Comparison of ENCODE assay signal across 25 cellular contexts in the genomic region with DNA sequence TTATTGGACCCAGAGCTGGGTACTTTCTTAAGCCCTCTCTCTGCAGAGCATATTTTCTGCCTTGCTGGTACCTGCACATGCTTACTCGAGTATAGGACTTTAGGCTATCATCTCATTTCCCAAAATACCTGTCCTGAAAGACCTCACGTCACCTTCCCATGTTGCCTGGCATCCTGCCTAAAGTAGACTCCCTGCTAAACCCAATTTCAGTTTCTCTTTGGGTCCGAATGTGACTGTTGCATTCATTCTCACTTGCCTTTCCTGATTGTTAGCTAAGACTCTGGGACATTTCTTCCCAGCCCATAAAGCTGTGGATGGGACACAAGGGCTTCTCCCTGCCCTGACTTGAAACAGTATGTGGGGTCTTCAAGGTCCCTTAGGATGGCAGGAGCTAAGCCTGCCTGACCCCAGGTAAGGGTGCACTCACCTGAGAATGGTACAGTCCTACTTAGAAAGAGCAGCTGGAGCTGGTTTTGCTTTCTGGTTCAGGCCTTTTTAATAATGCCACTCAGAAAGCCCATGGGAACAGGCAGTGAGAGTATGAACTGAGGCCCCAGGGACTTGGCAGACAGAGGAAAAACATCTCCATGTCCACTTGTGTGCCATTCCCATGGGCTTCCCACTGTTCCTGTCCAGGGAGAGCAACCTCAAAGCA. TPM values are rescaled to one million over a fixed set of nuclear protein-coding genes. Genes with fewer than 3 reads are reported as not detected.
DNase-seq lines count a peak whose midpoint lies in the region; FAIRE-seq and TF ChIP-seq lines count a peak whose summit lies in the region.
"Had no signal": no experiment of that assay in that cellular context is flagged by ENCODE, and none has a peak within 500 bp of the region (broad histone marks: within the 10 kb centered on the region; RNA-seq: fewer than 3 reads in every experiment).

No MANE protein-coding gene starts in this region.

- WGBS in H1 (ENCODE audit: extremely low coverage in 1 of 2, insufficient coverage in 1 of 2, insufficient read length in 1 of 2, insufficient replicate concordance in 2 of 2, low coverage in 1 of 2, low lambda C conversion rate in 2 of 2, missing lambda C conversion rate in 1 of 2), 2 experiments, result 84% methylated on average over 3 of the region's 3 CpGs; no CpG with 5 or more reads in 1 of the 2 experiments

- H3K18ac ChIP-seq in H1 (ENCODE audit: extremely low read depth, low read length), result no peak overlapping the region

- no peaks in the 10 kb centered on the region for H3K79me1 ChIP-seq in H1 (ENCODE audit: low read depth, low read length)

- no peak overlapping the region for H2BK15ac ChIP-seq in H1 (ENCODE audit: low read length)

- peak; percentile 32 for DNase-seq in NCI-H2029 (lab: John Stamatoyannopoulos, UW)
- no peak for DNase-seq in NCI-H2029 treated with DMSO at 0.1 percent for 48 hours (lab: John Stamatoyannopoulos, UW)
- peak; percentile 83 for DNase-seq in MM.1S
- DNase-seq in NCI-H345 (lab: John Stamatoyannopoulos, UW), result peak; percentile 55
- no peak for DNase-seq in H1 (ENCODE audit: low read depth in 1 of 2, low spot score in 2 of 2)
- DNase-seq in NCI-H2196 treated with DMSO at 0.1 percent for 48 hours (lab: John Stamatoyannopoulos, UW; ENCODE audit: unreplicated experiment), result no peak
- DNase-seq in NCI-H1105 treated with DMSO at 0.1 percent for 48 hours (lab: John Stamatoyannopoulos, UW), result no peak
- DNase-seq in NCI-H146 (lab: John Stamatoyannopoulos, UW), result no peak
- DNase-seq: CD4-positive, CD25-positive, alpha-beta regulatory T cell; DND-41; KG1; MG63; NCI-H2081; NCI-H2227 treated with DMSO at 0.1 percent for 48 hours; NCI-H774; SHP77; T-helper 1 cell had no signal

- TF ChIP-seq CTCF in MM.1S (IDR thresholded peaks at IDR 0.05; ENCODE audit: low read length) (no peak), H1 (IDR thresholded peaks at IDR 0.05; ENCODE audit: control extremely low read depth in 1 of 3, insufficient read depth in 1 of 3, low read depth in 1 of 3, low read length in 3 of 3) (no peak)

- TF ChIP-seq EP300 in H1 (IDR thresholded peaks at IDR 0.05; ENCODE audit: borderline replicate concordance in 1 of 2, low read depth in 2 of 2, low read length in 2 of 2), result no peak

- no peak overlapping the region for H4K91ac ChIP-seq in H1 (replicated peaks; ENCODE audit: insufficient read length, low read length)

- H4K20me1 ChIP-seq in MM.1S (ENCODE audit: insufficient read depth, low read length) (no peaks in the 10 kb centered on the region), H1 (replicated peaks in 1 of 2; ENCODE audit: control insufficient read depth in 1 of 2, insufficient read depth in 2 of 2, low read length in 2 of 2) (no peaks in the 10 kb centered on the region)
- H4K20me1 ChIP-seq: BLaER1 had no signal

- no peaks in the 10 kb centered on the region for H3K9me2 ChIP-seq in MM.1S (replicated peaks; ENCODE audit: insufficient read depth, low read length)

- H2BK20ac ChIP-seq in H1 (ENCODE audit: low read length), result no peak overlapping the region

- no peak overlapping the region for H2AK5ac ChIP-seq in H1 (ENCODE audit: low read depth, low read length)

- no peak for TF ChIP-seq RAD21 in H1 (IDR thresholded peaks at IDR 0.05 in 1 of 2, conservative IDR thresholded peaks at IDR 0.05 in 1 of 2; ENCODE audit: low read depth in 2 of 2, low read length in 2 of 2)

- no peaks in the 10 kb centered on the region for H3K27me3 ChIP-seq in MM.1S (replicated peaks; ENCODE audit: insufficient read depth, low read length)
- H3K27me3 ChIP-seq in H1 (replicated peaks in 1 of 4; ENCODE audit: control insufficient read depth in 3 of 4, extremely low read depth in 1 of 4, insufficient read depth in 3 of 4, low read length in 3 of 4), result no peaks in the 10 kb centered on the region
- H3K27me3 ChIP-seq: BLaER1, MG63 had no signal

- CTCF ChIA-PET in H1 (lab: Charles Lee; ENCODE audit: partially characterized antibody), result interaction anchor here (1.1 to 2.6 kb wide), 4 partner anchors 19 to 497 kb away, joined by 3 to 9 read pairs (median 4); partner anchors contain the start of gene OR51D1

- H2BK12ac ChIP-seq in H1 (ENCODE audit: low read depth, low read length), result no peak overlapping the region

- H3K14ac ChIP-seq in H1 (ENCODE audit: insufficient read length), result no peak overlapping the region

- H3K4ac ChIP-seq in H1 (replicated peaks; ENCODE audit: insufficient read length, low read depth, low read length), result no peak overlapping the region

- H3K79me2 ChIP-seq in MM.1S (ENCODE audit: low read length), result no peaks in the 10 kb centered on the region
- H3K79me2 ChIP-seq in H1 (ENCODE audit: control insufficient read depth in 1 of 2, insufficient read depth in 2 of 2, low read length in 2 of 2), result no peaks in the 10 kb centered on the region

- H2BK5ac ChIP-seq in H1 (ENCODE audit: low read depth, low read length), result no peak overlapping the region

- no peak overlapping the region for H4K8ac ChIP-seq in H1 (ENCODE audit: extremely low read depth, insufficient read depth, low read length)

- H3K27ac ChIP-seq in MM.1S (ENCODE audit: low read length), result peak overlapping the region; percentile 77
- no peak overlapping the region for H3K27ac ChIP-seq in H1 (ENCODE audit: low read depth, low read length)
- H3K27ac ChIP-seq: BLaER1, RWPE1 had no signal

- H3K23ac ChIP-seq in H1 (ENCODE audit: insufficient read length), result no peak overlapping the region

- H3K4me1 ChIP-seq in MM.1S (ENCODE audit: low read length) (peaks cover 14% of the 10 kb centered on the region), H1 (replicated peaks in 1 of 4; ENCODE audit: control insufficient read depth in 3 of 4, insufficient read depth in 4 of 4, low read length in 3 of 4) (no peaks in the 10 kb centered on the region)

- H3K36me3 ChIP-seq in MM.1S (replicated peaks; ENCODE audit: insufficient read depth, low read length), result no peaks in the 10 kb centered on the region
- H3K36me3 ChIP-seq in H1 (ENCODE audit: control insufficient read depth in 2 of 4, insufficient read depth in 4 of 4, low read length in 3 of 4), result no peaks in the 10 kb centered on the region
- H3K36me3 ChIP-seq: BLaER1, MG63 had no signal

- POLR2A ChIA-PET in H1 (lab: Charles Lee; ENCODE audit: partially characterized antibody), result no interaction called here

- no peak for FAIRE-seq in H1 (lab: Jason Lieb, UNC)
- FAIRE-seq: A204.1, GM12892, GM19239 had no signal

- H3K4me2 ChIP-seq in MM.1S (ENCODE audit: low read depth, low read length), result peak overlapping the region; percentile 84
- no peak overlapping the region for H3K4me2 ChIP-seq in H1 (ENCODE audit: insufficient read depth in 1 of 2, low read depth in 2 of 2, low read length in 2 of 2)
- H3K4me2 ChIP-seq: BLaER1 had no signal

- peaks cover 9% of the 10 kb centered on the region; the same call in 1 of the 2 replicates for H3F3A ChIP-seq in MM.1S (ENCODE audit: insufficient read depth, low read length)

- H3K4me3 ChIP-seq in MM.1S (ENCODE audit: low read length) (peak overlapping the region; percentile 63), H1 (ENCODE audit: extremely low read depth in 1 of 4, insufficient read depth in 2 of 4, low read depth in 3 of 4, low read length in 4 of 4) (no peak overlapping the region)
- H3K4me3 ChIP-seq: BLaER1, MG63 had no signal

- no peak overlapping the region for H4K5ac ChIP-seq in H1 (ENCODE audit: insufficient read length, low read depth, low read length)

- H3K9me3 ChIP-seq in MM.1S (replicated peaks; ENCODE audit: insufficient read depth, low read length), result no peaks in the 10 kb centered on the region
- H3K9me3 ChIP-seq in H1 (ENCODE audit: insufficient read depth in 2 of 2, low read depth in 1 of 2, low read length in 1 of 2), result no peaks in the 10 kb centered on the region
- H3K9me3 ChIP-seq: BLaER1, MG63 had no signal

- H3K56ac ChIP-seq in H1 (replicated peaks; ENCODE audit: insufficient read length, low read depth, low read length), result no peak overlapping the region

- H2AFZ ChIP-seq in MM.1S (ENCODE audit: low read length) (peak overlapping the region; percentile 94), H1 (ENCODE audit: low read length) (0 out of 2 replicates have a peak overlapping the region, but pooled peaks have one; percentile 22)

- no peak for TF ChIP-seq POLR2A in H1 (IDR thresholded peaks at IDR 0.05; ENCODE audit: control extremely low read depth in 1 of 2, low read depth in 2 of 2, low read length in 2 of 2)

- H3K9ac ChIP-seq in MM.1S (ENCODE audit: low read length) (peak overlapping the region; percentile 72), H1 (replicated peaks in 1 of 4; ENCODE audit: extremely low read depth in 1 of 4, low read depth in 3 of 4, low read length in 3 of 4) (no peak overlapping the region)
- H3K9ac ChIP-seq: BLaER1 had no signal

- no peak overlapping the region for H2BK120ac ChIP-seq in H1 (replicated peaks; ENCODE audit: low read depth, low read length)

- no peaks in the 10 kb centered on the region for H3K23me2 ChIP-seq in H1 (ENCODE audit: low read depth, low read length)

RNA-seq across cellular contexts. Expression of gene OR51E2, which starts 12.9 kb away (rescaled TPM):
- total RNA-seq in H1 (2021; fragmentation: NEBNext Ultra II Directional; extraction: Animal tissue kit (Norgen Biotek cat#: 25700)), result not detected in 2 replicates
- polyA plus RNA-seq in H1 (2011; rRNA removed), result not detected in 2 replicates
- polyA plus RNA-seq in H1 (2011; cell fraction: cytosol; rRNA removed), result not detected
- polyA plus RNA-seq in H1 (2011; cell fraction: nucleus; rRNA removed), result not detected
- not detected in 4 replicates for polyA plus RNA-seq in H1 (2012, experiment 1 of 2)
- not detected for polyA plus RNA-seq in H1 (2012, experiment 2 of 2)
- polyA plus RNA-seq in H1 (2013, experiment 1 of 2), result not detected
- not detected for polyA plus RNA-seq in H1 (2013, experiment 2 of 2)
- polyA minus RNA-seq in H1 (2011; rRNA and poly(A)+ RNA removed), result not detected in 2 replicates
- polyA minus RNA-seq in H1 (2011; cell fraction: cytosol; rRNA and poly(A)+ RNA removed), result not detected
- polyA minus RNA-seq in H1 (2011; cell fraction: nucleus; rRNA and poly(A)+ RNA removed), result not detected
- total RNA-seq: CD4-positive, CD25-positive, alpha-beta regulatory T cell; SK-MEL-5 had no signal
- polyA plus RNA-seq: CD4-positive, CD25-positive, alpha-beta regulatory T cell had no signal

RNA-seq across cellular contexts. Expression of gene MMP26, which starts 19.8 kb away (rescaled TPM):
- not detected in 2 replicates for total RNA-seq in H1 (2021; fragmentation: NEBNext Ultra II Directional; extraction: Animal tissue kit (Norgen Biotek cat#: 25700))
- polyA plus RNA-seq in H1 (2011; rRNA removed), result 0.06 TPM in 1 of 2 replicates, not detected in the other
- polyA plus RNA-seq in H1 (2011; cell fraction: cytosol; rRNA removed), result 0.08 TPM
- polyA plus RNA-seq in H1 (2011; cell fraction: nucleus; rRNA removed), result not detected
- polyA plus RNA-seq in H1 (2012, experiment 1 of 2), result not detected in 4 replicates
- polyA plus RNA-seq in H1 (2012, experiment 2 of 2), result not detected
- not detected for polyA plus RNA-seq in H1 (2013, experiment 1 of 2)
- polyA plus RNA-seq in H1 (2013, experiment 2 of 2), result not detected
- not detected in 2 replicates for polyA minus RNA-seq in H1 (2011; rRNA and poly(A)+ RNA removed)
- polyA minus RNA-seq in H1 (2011; cell fraction: cytosol; rRNA and poly(A)+ RNA removed), result not detected
- polyA minus RNA-seq in H1 (2011; cell fraction: nucleus; rRNA and poly(A)+ RNA removed), result not detected
- total RNA-seq: CD4-positive, CD25-positive, alpha-beta regulatory T cell; H4; SK-MEL-5 had no signal
- polyA plus RNA-seq: AG04450; CD4-positive, CD25-positive, alpha-beta regulatory T cell had no signal

RNA-seq across cellular contexts. Expression of gene OR51E1, which starts 41.0 kb away (rescaled TPM):
- not detected in 2 replicates for total RNA-seq in H1 (2021; fragmentation: NEBNext Ultra II Directional; extraction: Animal tissue kit (Norgen Biotek cat#: 25700))
- polyA plus RNA-seq in H1 (2011; rRNA removed), result not detected in 2 replicates
- not detected for polyA plus RNA-seq in H1 (2011; cell fraction: cytosol; rRNA removed)
- not detected for polyA plus RNA-seq in H1 (2011; cell fraction: nucleus; rRNA removed)
- polyA plus RNA-seq in H1 (2012, experiment 1 of 2), result not detected in 4 replicates
- not detected for polyA plus RNA-seq in H1 (2012, experiment 2 of 2)
- not detected for polyA plus RNA-seq in H1 (2013, experiment 1 of 2)
- not detected for polyA plus RNA-seq in H1 (2013, experiment 2 of 2)
- not detected in 2 replicates for polyA minus RNA-seq in H1 (2011; rRNA and poly(A)+ RNA removed)
- polyA minus RNA-seq in H1 (2011; cell fraction: cytosol; rRNA and poly(A)+ RNA removed), result not detected
- polyA minus RNA-seq in H1 (2011; cell fraction: nucleus; rRNA and poly(A)+ RNA removed), result not detected
- total RNA-seq: CD4-positive, CD25-positive, alpha-beta regulatory T cell; H4; SK-MEL-5 had no signal
- polyA plus RNA-seq: CD4-positive, CD25-positive, alpha-beta regulatory T cell had no signal

RNA-seq across cellular contexts. Expression of gene OR51D1, which starts 47.5 kb away (rescaled TPM):
- total RNA-seq in H1 (2021; fragmentation: NEBNext Ultra II Directional; extraction: Animal tissue kit (Norgen Biotek cat#: 25700)), result not detected in 2 replicates
- not detected in 2 replicates for polyA plus RNA-seq in H1 (2011; rRNA removed)
- not detected for polyA plus RNA-seq in H1 (2011; cell fraction: cytosol; rRNA removed)
- polyA plus RNA-seq in H1 (2011; cell fraction: nucleus; rRNA removed), result not detected
- polyA plus RNA-seq in H1 (2012, experiment 1 of 2), result not detected in 4 replicates
- polyA plus RNA-seq in H1 (2012, experiment 2 of 2), result not detected
- polyA plus RNA-seq in H1 (2013, experiment 1 of 2), result not detected
- not detected for polyA plus RNA-seq in H1 (2013, experiment 2 of 2)
- polyA minus RNA-seq in H1 (2011; rRNA and poly(A)+ RNA removed), result not detected in 2 replicates
- polyA minus RNA-seq in H1 (2011; cell fraction: cytosol; rRNA and poly(A)+ RNA removed), result not detected
- not detected for polyA minus RNA-seq in H1 (2011; cell fraction: nucleus; rRNA and poly(A)+ RNA removed)
- total RNA-seq: CD4-positive, CD25-positive, alpha-beta regulatory T cell; H4; SK-MEL-5 had no signal
- polyA plus RNA-seq: AG04450; CD4-positive, CD25-positive, alpha-beta regulatory T cell had no signal

Comparison
In these comparisons a context has a peak if more than half of its experiments do, and no peak if none do; other contexts are left out.
1. DNase-seq: peak in NCI-H2029 (single experiment), MM.1S (single experiment) and NCI-H345 (single experiment); none in NCI-H2029 treated with DMSO at 0.1 percent for 48 hours (single experiment), H1 (0 of 2), NCI-H2196 treated with DMSO at 0.1 percent for 48 hours (single experiment), NCI-H1105 treated with DMSO at 0.1 percent for 48 hours (single experiment) and NCI-H146 (single experiment).